Comparison of ENCODE assay signal across 1 cellular context in the genomic region with DNA sequence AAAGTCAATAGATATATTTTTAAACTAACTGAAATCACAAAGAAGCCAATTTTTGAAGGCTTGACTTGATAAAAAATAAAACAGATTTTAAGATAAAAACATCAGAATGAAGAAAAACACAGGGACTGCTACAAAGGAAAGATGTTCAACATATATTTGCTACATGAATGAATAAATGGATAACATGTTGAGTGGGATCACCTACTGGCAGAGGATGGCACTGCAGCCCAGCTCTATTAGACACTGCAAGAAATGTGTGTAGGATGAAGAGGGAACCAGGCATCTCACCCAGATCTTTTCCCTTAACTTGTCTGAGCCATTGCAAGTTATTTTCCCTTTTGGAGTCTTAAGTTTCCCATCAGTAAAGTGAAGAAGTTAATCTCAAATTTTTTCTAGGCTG.
TF ChIP-seq lines count a peak whose summit lies in the region.

No MANE protein-coding gene starts in this region.

TF ChIP-seq in HCT116, 20 proteins besides CTCF, POLR2A, EP300 and RAD21 (continued from another document):
- TF ChIP-seq REST (IDR thresholded peaks at IDR 0.05; ENCODE audit: low read depth) (no peak), ZNF274 (IDR thresholded peaks at IDR 0.05; ENCODE audit: low read depth, low read length) (no peak), EZH2 (IDR thresholded peaks at IDR 0.05) (no peak), FOSL1 (IDR thresholded peaks at IDR 0.05; ENCODE audit: low read depth) (no peak)
